9 cellular contexts compared by ENCODE assay signal in the genomic region with DNA sequence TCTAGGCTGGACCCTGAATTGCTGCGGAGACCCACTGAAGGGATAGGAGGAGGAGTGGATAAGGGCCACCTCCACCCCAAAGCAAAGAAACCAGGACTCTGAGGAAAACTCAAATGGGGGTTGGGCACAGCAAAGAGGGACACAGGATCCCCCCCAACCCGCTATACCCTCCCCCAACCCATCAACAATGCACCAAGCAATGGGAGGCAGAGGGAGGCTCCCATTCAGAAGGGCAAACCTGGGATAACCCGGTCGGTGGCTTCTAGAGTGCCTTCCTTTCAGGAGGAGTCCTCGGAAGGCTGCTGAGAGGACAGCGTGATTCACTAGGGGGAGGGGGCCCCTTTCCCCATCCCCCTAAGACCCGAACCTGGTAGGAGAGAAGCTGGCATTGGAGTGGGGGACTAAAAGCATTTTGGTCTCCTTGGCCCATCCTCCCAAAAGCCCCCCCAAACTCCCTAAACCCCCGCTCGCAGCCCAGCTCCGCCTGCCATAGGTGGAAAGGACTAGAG. TPM values are rescaled to one million over a fixed set of nuclear protein-coding genes. Genes with fewer than 3 reads are reported as not detected.
A peak's percentile ranks its signal among the peaks of the same experiment; 100 is the strongest.
DNase-seq lines count a peak whose midpoint lies in the region; ATAC-seq, FAIRE-seq and TF ChIP-seq lines count a peak whose summit lies in the region.
"Had no signal": no experiment of that assay in that cellular context is flagged by ENCODE, and none has a peak within 500 bp of the region (broad histone marks: within the 10 kb centered on the region; RNA-seq: fewer than 3 reads in every experiment).

No MANE protein-coding gene starts in this region.

- H3K4me2 ChIP-seq in keratinocyte (ENCODE audit: control insufficient read depth, extremely low read depth, insufficient read depth, low read depth, low read length), result peak overlapping the region; percentile 100

- TF ChIP-seq CTCF in keratinocyte (optimal IDR thresholded peaks at IDR 0.05 in 1 of 3, IDR thresholded peaks at IDR 0.05 in 1 of 3, conservative IDR thresholded peaks at IDR 0.05 in 1 of 3; ENCODE audit: extremely low read depth in 1 of 3, insufficient read depth in 2 of 3, low read length in 3 of 3) (no peak), suprapubic skin (IDR thresholded peaks at IDR 0.05) (no peak)

- H3K4me3 Mint-ChIP-seq in activated CD4-positive, alpha-beta T cell treated with anti-CD3 and anti-CD28 coated beads, Interleukin-2, amount 10 ng/mL, durations not matched to agents 24 days and 14 days, result peak overlapping the region; percentile 91
- H3K4me3 Mint-ChIP-seq in activated naive CD8-positive, alpha-beta T cell, result peak overlapping the region; percentile 86

- H3K9me3 Mint-ChIP-seq in activated CD4-positive, alpha-beta T cell treated with anti-CD3 and anti-CD28 coated beads, Interleukin-2, amount 10 ng/mL, durations not matched to agents 24 days and 14 days, result no peaks in the 10 kb centered on the region
- H3K9me3 Mint-ChIP-seq in activated naive CD8-positive, alpha-beta T cell (ENCODE audit: low read depth), result no peaks in the 10 kb centered on the region

- H3K4me3 ChIP-seq in keratinocyte (ENCODE audit: control insufficient read depth in 2 of 3, extremely low read depth in 1 of 3, insufficient read depth in 2 of 3, low read depth in 1 of 3, low read length in 3 of 3), result peak overlapping the region; percentile 86 to 99 (median 91)
- H3K4me3 ChIP-seq in suprapubic skin, result peak overlapping the region; percentile 98

- intact Hi-C loops in activated CD4-positive, alpha-beta T cell treated with anti-CD3 and anti-CD28 coated beads, Interleukin-2, amount 10 ng/mL, durations not matched to agents 24 days and 14 days (cut with micrococcal nuclease), result no loop called here

- no peak for ATAC-seq in GM18858 (IDR thresholded peaks at IDR 0.05; ENCODE audit: unreplicated experiment)

- H3K36me3 Mint-ChIP-seq in activated CD4-positive, alpha-beta T cell treated with anti-CD3 and anti-CD28 coated beads, Interleukin-2, amount 10 ng/mL, durations not matched to agents 24 days and 14 days (ENCODE audit: low read depth), result peaks cover 23% of the 10 kb centered on the region
- H3K36me3 Mint-ChIP-seq in activated naive CD8-positive, alpha-beta T cell, result no peaks in the 10 kb centered on the region

- peak overlapping the region; percentile 97 for H3K9ac ChIP-seq in keratinocyte (ENCODE audit: control insufficient read depth, extremely low read depth, insufficient read depth, low read length)

- TF ChIP-seq POLR2A in suprapubic skin (IDR thresholded peaks at IDR 0.05), result no peak

- TF ChIP-seq EP300 in suprapubic skin (IDR thresholded peaks at IDR 0.05), result no peak

- H3K4me1 ChIP-seq in keratinocyte (ENCODE audit: control insufficient read depth, extremely low read depth, insufficient read depth, low read length), result peaks cover 60% of the 10 kb centered on the region
- peaks cover 85% of the 10 kb centered on the region for H3K4me1 ChIP-seq in suprapubic skin

- no peak for DNase-seq in activated CD4-positive, alpha-beta T cell treated with anti-CD3 and anti-CD28 coated beads, Interleukin-2, amount 10 ng/mL, durations not matched to agents 24 days and 14 days
- no peak for DNase-seq in activated CD4-positive, alpha-beta T cell treated with anti-CD3 and anti-CD28 coated beads for 4 hours
- DNase-seq in keratinocyte (ENCODE audit: low read depth, low spot score), result no peak
- no peak for DNase-seq in suprapubic skin (ENCODE audit: low spot score in 2 of 2)
- no peak for DNase-seq in SHP77 (lab: John Stamatoyannopoulos, UW)
- no peak for DNase-seq in amniotic stem cell (lab: John Stamatoyannopoulos, UW)

- peaks cover 61% of the 10 kb centered on the region for H3K79me2 ChIP-seq in keratinocyte (ENCODE audit: control insufficient read depth, insufficient read depth, low read length)

- 0% methylated on average over 8 of the region's 10 CpGs for WGBS in suprapubic skin

- peaks cover 14% of the 10 kb centered on the region for H3K9me1 ChIP-seq in keratinocyte (ENCODE audit: control insufficient read depth, extremely low read depth, insufficient read depth, low read length)

- no peaks in the 10 kb centered on the region for H3K27me3 ChIP-seq in keratinocyte (ENCODE audit: control insufficient read depth, extremely low read depth, insufficient read depth, low read length)
- H3K27me3 ChIP-seq in suprapubic skin, result no peaks in the 10 kb centered on the region

- H3K9me3 ChIP-seq in keratinocyte (ENCODE audit: control insufficient read depth, low read depth, low read length), result no peaks in the 10 kb centered on the region
- H3K9me3 ChIP-seq in suprapubic skin, result no peaks in the 10 kb centered on the region

- peaks cover 60% of the 10 kb centered on the region for H3K4me1 Mint-ChIP-seq in activated CD4-positive, alpha-beta T cell treated with anti-CD3 and anti-CD28 coated beads, Interleukin-2, amount 10 ng/mL, durations not matched to agents 24 days and 14 days
- peaks cover 73% of the 10 kb centered on the region for H3K4me1 Mint-ChIP-seq in activated naive CD8-positive, alpha-beta T cell (ENCODE audit: low read depth)

- dilution Hi-C loops in keratinocyte (cut with MboI; ENCODE audit: extremely low pct_ligation_motif_present, low sequenced_read_pairs), result no loop called here

- H2AFZ ChIP-seq in keratinocyte (ENCODE audit: control insufficient read depth, low read length), result no peak overlapping the region

- peak overlapping the region; percentile 34 for H3K27ac Mint-ChIP-seq in activated CD4-positive, alpha-beta T cell treated with anti-CD3 and anti-CD28 coated beads, Interleukin-2, amount 10 ng/mL, durations not matched to agents 24 days and 14 days
- peak overlapping the region; percentile 77 for H3K27ac Mint-ChIP-seq in activated naive CD8-positive, alpha-beta T cell

- H3K27ac ChIP-seq in keratinocyte (ENCODE audit: control insufficient read depth, insufficient read depth, low read length), result peak overlapping the region; percentile 62
- peak overlapping the region; percentile 100 for H3K27ac ChIP-seq in suprapubic skin

- FAIRE-seq in keratinocyte (lab: Jason Lieb, UNC), result no peak
- FAIRE-seq: colon had no signal

- H3K27me3 Mint-ChIP-seq in activated CD4-positive, alpha-beta T cell treated with anti-CD3 and anti-CD28 coated beads, Interleukin-2, amount 10 ng/mL, durations not matched to agents 24 days and 14 days, result no peaks in the 10 kb centered on the region
- H3K27me3 Mint-ChIP-seq in activated naive CD8-positive, alpha-beta T cell, result no peaks in the 10 kb centered on the region

- H3K36me3 ChIP-seq in keratinocyte (ENCODE audit: control insufficient read depth in 2 of 2, extremely low read depth in 1 of 2, insufficient read depth in 2 of 2, low read length in 2 of 2) (peaks cover 8 to 15% of the 10 kb centered on the region in 2 experiments), suprapubic skin (peaks cover 3% of the 10 kb centered on the region)

- peaks cover 32% of the 10 kb centered on the region for H4K20me1 ChIP-seq in keratinocyte (ENCODE audit: control insufficient read depth, extremely low read depth, insufficient read depth, low read length)

RNA-seq across cellular contexts. Expression of a gene that starts 1.3 kb away (rescaled TPM):
- 29.7 and 29.8 TPM in 2 replicates for total RNA-seq in activated CD4-positive, alpha-beta T cell treated with anti-CD3 and anti-CD28 coated beads, Interleukin-2, amount 10 ng/mL, durations not matched to agents 24 days and 14 days
- 8.7 to 11.5 TPM (median 9.3 TPM) in 3 replicates for polyA plus RNA-seq in keratinocyte
- polyA plus RNA-seq in keratinocyte (2011; ENCODE audit: low read depth), result 13.9 TPM
- polyA plus RNA-seq in keratinocyte (2011; cell fraction: cytosol; rRNA removed), result 9.2 and 17.8 TPM in 2 replicates
- polyA plus RNA-seq in keratinocyte (2011; cell fraction: nucleus; rRNA removed), result 32.8 and 43.7 TPM in 2 replicates
- polyA plus RNA-seq in keratinocyte (2012; ENCODE audit: low replicate concordance), result 19.5 and 20.9 TPM in 2 replicates
- 7.3 to 38.8 TPM (median 10.3 TPM) in 3 replicates for polyA minus RNA-seq in keratinocyte
- 25.7 TPM for polyA minus RNA-seq in keratinocyte (2011; cell fraction: cytosol; rRNA and poly(A)+ RNA removed)
- 18.3 and 27.6 TPM in 2 replicates for polyA minus RNA-seq in keratinocyte (2011; cell fraction: nucleus; rRNA and poly(A)+ RNA removed)
- 10 to 100 TPM; 61.7 to 73.5 (median 67.1) TPM for total RNA-seq in suprapubic skin
